16 cellular contexts compared by ENCODE assay signal in genomic region chr20:40241944-40242343, GRCh38.
A peak's percentile ranks its signal among the peaks of the same experiment; 100 is the strongest.
DNase-seq lines count a peak whose midpoint lies in the region; ATAC-seq and TF ChIP-seq lines count a peak whose summit lies in the region.
"Had no signal": no experiment of that assay in that cellular context is flagged by ENCODE, and none has a peak within 500 bp of the region (broad histone marks: within the 10 kb centered on the region; RNA-seq: fewer than 3 reads in every experiment).

No MANE protein-coding gene starts in this region.

- CTCF ChIA-PET in A673 (lab: Charles Lee) = no interaction called here

- H3K36me3 Mint-ChIP-seq in neural progenitor cell = no peaks in the 10 kb centered on the region
- H3K36me3 Mint-ChIP-seq: CD14-positive monocyte; CD8-positive, alpha-beta memory T cell had no signal

- no TSS peak for BruUV-seq in A673 (replicated peaks; lab: Mats Ljungman, UMichigan)

- H3K4me2 ChIP-seq in neural progenitor cell = no peak overlapping the region

- H3K36me3 ChIP-seq in neural progenitor cell (no peaks in the 10 kb centered on the region), A673 (ENCODE audit: insufficient read depth, low read length, poor library complexity, severe bottlenecking) (no peaks in the 10 kb centered on the region)
- H3K36me3 ChIP-seq: BE2C had no signal

- peaks cover 13% of the 10 kb centered on the region for H3K4me1 Mint-ChIP-seq in neural progenitor cell
- H3K4me1 Mint-ChIP-seq: CD8-positive, alpha-beta memory T cell had no signal

- no peak overlapping the region for H3K4me3 Mint-ChIP-seq in neural progenitor cell
- H3K4me3 Mint-ChIP-seq: CD8-positive, alpha-beta memory T cell had no signal

- intact Hi-C loops in A673 (cut with micrococcal nuclease; ENCODE audit: unreplicated experiment) = no loop called here

- H2AFZ ChIP-seq in neural progenitor cell (replicated peaks) = no peak overlapping the region
- H2AFZ ChIP-seq: GM23248 had no signal

- no peak overlapping the region for H3K27ac ChIP-seq in neural progenitor cell
- H3K27ac ChIP-seq in A673 (ENCODE audit: low read depth, low read length, poor library complexity, severe bottlenecking) = no peak overlapping the region
- H3K27ac ChIP-seq: GM23248 had no signal

- H3K27me3 ChIP-seq in neural progenitor cell (no peaks in the 10 kb centered on the region), A673 (replicated peaks; ENCODE audit: insufficient read depth, low read depth, low read length, poor library complexity) (no peaks in the 10 kb centered on the region)
- H3K27me3 ChIP-seq: BE2C had no signal

- H3K9me3 ChIP-seq in neural progenitor cell (ENCODE audit: low read depth) = no peaks in the 10 kb centered on the region
- H3K9me3 ChIP-seq in A673 (ENCODE audit: low read depth, low read length, poor library complexity, severe bottlenecking) = no peaks in the 10 kb centered on the region
- H3K9me3 ChIP-seq: BE2C, Caco-2 had no signal

- POLR2A ChIA-PET in A673 (lab: Charles Lee; ENCODE audit: low non-redundant PET) = no interaction called here

- no peaks in the 10 kb centered on the region for H4K20me1 ChIP-seq in neural progenitor cell (ENCODE audit: low read depth)

- H3K79me2 ChIP-seq in neural progenitor cell (ENCODE audit: low read depth) = no peaks in the 10 kb centered on the region

- H3K27me3 Mint-ChIP-seq in neural progenitor cell (ENCODE audit: insufficient read depth, low read depth) = peaks cover 6% of the 10 kb centered on the region

- H3K4me3 ChIP-seq in neural progenitor cell = no peak overlapping the region
- H3K4me3 ChIP-seq in A673 (ENCODE audit: low read depth, low read length, poor library complexity, severe bottlenecking) = no peak overlapping the region
- H3K4me3 ChIP-seq: GM23248 had no signal

- H3K9ac ChIP-seq in neural progenitor cell = no peak overlapping the region
- H3K9ac ChIP-seq: GM23248 had no signal

- H3K9me3 Mint-ChIP-seq in neural progenitor cell = no peaks in the 10 kb centered on the region
- H3K9me3 Mint-ChIP-seq: CD14-positive monocyte had no signal

- peak; percentile 13 for DNase-seq in MV-4-11 (lab: John Stamatoyannopoulos, UW)
- DNase-seq in NOMO-1 treated with dmso at 0.1 percent for 144 hours (lab: John Stamatoyannopoulos, UW; ENCODE audit: unreplicated experiment) = peak; percentile 21
- no peak for DNase-seq in neural progenitor cell (ENCODE audit: low spot score)
- DNase-seq in DMS79 treated with DMSO at 0.1 percent for 48 hours (lab: John Stamatoyannopoulos, UW) = no peak
- DNase-seq in A673 (ENCODE audit: low spot score) = no peak
- no peak for DNase-seq in activated naive CD4-positive, alpha-beta T cell treated with Interleukin-2 at 50 U/mL for 16 hours
- DNase-seq: BE2C; Caco-2; CD8-positive, alpha-beta memory T cell; GF-D8; GM23248 had no signal

- H3K4me1 ChIP-seq in neural progenitor cell = no peaks in the 10 kb centered on the region
- H3K4me1 ChIP-seq in A673 (ENCODE audit: insufficient read depth, low read length, poor library complexity, severe bottlenecking) = peaks cover 17% of the 10 kb centered on the region
- H3K4me1 ChIP-seq: BE2C, Caco-2 had no signal

- no peak for TF ChIP-seq CTCF in neural progenitor cell (IDR thresholded peaks at IDR 0.05)
- no peak for TF ChIP-seq CTCF in A673 (conservative IDR thresholded peaks at IDR 0.05; ENCODE audit: low read depth, low read length)

- peak overlapping the region; percentile 44 for H3K27ac Mint-ChIP-seq in neural progenitor cell
- H3K27ac Mint-ChIP-seq: CD8-positive, alpha-beta memory T cell had no signal

- ATAC-seq in SK-N-SH treated with all-trans-retinoic acid at 6 μM for 48 hours (no peak), GM19023 (IDR thresholded peaks at IDR 0.05; ENCODE audit: unreplicated experiment) (no peak)
- ATAC-seq: HCT116, HepG2 had no signal

- H3F3A ChIP-seq in neural progenitor cell (ENCODE audit: low read depth) = no peaks in the 10 kb centered on the region

TF ChIP-seq in SK-N-SH treated with all-trans-retinoic acid at 6 μM for 48 hours, 23 proteins besides CTCF, POLR2A, EP300 and RAD21:
- TF ChIP-seq TCF4 (CRISPR knock-in tag; IDR thresholded peaks at IDR 0.05; ENCODE audit: borderline replicate concordance) = peak; percentile 82
- TF ChIP-seq, protein P1, sequence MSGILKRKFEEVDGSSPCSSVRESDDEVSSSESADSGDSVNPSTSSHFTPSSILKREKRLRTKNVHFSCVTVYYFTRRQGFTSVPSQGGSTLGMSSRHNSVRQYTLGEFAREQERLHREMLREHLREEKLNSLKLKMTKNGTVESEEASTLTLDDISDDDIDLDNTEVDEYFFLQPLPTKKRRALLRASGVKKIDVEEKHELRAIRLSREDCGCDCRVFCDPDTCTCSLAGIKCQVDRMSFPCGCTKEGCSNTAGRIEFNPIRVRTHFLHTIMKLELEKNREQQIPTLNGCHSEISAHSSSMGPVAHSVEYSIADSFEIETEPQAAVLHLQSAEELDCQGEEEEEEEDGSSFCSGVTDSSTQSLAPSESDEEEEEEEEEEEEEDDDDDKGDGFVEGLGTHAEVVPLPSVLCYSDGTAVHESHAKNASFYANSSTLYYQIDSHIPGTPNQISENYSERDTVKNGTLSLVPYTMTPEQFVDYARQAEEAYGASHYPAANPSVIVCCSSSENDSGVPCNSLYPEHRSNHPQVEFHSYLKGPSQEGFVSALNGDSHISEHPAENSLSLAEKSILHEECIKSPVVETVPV (CRISPR knock-in tag; IDR thresholded peaks at IDR 0.05) = no peak

Comparison
In these comparisons a context has a peak if more than half of its experiments do, and no peak if none do; other contexts are left out.
1. DNase-seq: peak in MV-4-11 (single experiment) and NOMO-1 treated with dmso at 0.1 percent for 144 hours (single experiment); none in neural progenitor cell (single experiment), DMS79 treated with DMSO at 0.1 percent for 48 hours (single experiment), A673 (single experiment) and activated naive CD4-positive, alpha-beta T cell treated with Interleukin-2 at 50 U/mL for 16 hours (single experiment).